21 cellular contexts compared by ENCODE assay signal in genomic region chr1:150474869-150475268, GRCh38. TPM values are rescaled to one million over a fixed set of nuclear protein-coding genes. Genes with fewer than 3 reads are reported as not detected.
"Had no signal": no experiment of that assay in that cellular context is flagged by ENCODE, and none has a peak within 500 bp of the region (broad histone marks: within the 10 kb centered on the region; RNA-seq: fewer than 3 reads in every experiment).

No MANE protein-coding gene starts in this region.

- FAIRE-seq: islet of Langerhans, small intestine had no signal

- H3K4me3 ChIP-seq: gastroesophageal sphincter, right atrium auricular region, testis had no signal

- H3K4me2 ChIP-seq: SK-N-SH had no signal

- ATAC-seq: effector memory CD8-positive, alpha-beta T cell; gastroesophageal sphincter; naive thymus-derived CD8-positive, alpha-beta T cell; T-cell had no signal

- DNase-seq: activated CD4-positive, alpha-beta T cell treated with anti-CD3 and anti-CD28 coated beads for 1 hour; activated CD4-positive, alpha-beta T cell treated with anti-CD3 and anti-CD28 coated beads, Interleukin-2, amount 50 U/mL, for 4 hours; activated naive CD4-positive, alpha-beta T cell treated with anti-CD3 and anti-CD28 coated beads, Interleukin-2, amount 50 U/mL, for 16 hours; activated T-cell treated with anti-CD3 and anti-CD28 coated beads, Interleukin-2, amount 50 U/mL, for 1 hour; amniotic stem cell; central memory CD4-positive, alpha-beta T cell; effector memory CD8-positive, alpha-beta T cell; naive thymus-derived CD8-positive, alpha-beta T cell; posterior cingulate gyrus; SK-N-SH; small intestine; stimulated activated CD4-positive, alpha-beta T cell treated with anti-CD3 and anti-CD28 coated beads, Interleukin-4, amount 100 ng/mL, for 4 hours; stimulated activated CD8-positive, alpha-beta memory T cell treated with anti-CD3 and anti-CD28 coated beads, Interleukin-4, amount 100 ng/mL, for 48 hours; T-cell; testis had no signal

- H3K27ac ChIP-seq: gastroesophageal sphincter, VCaP had no signal

- H3K9me2 ChIP-seq: SK-N-SH had no signal

- H3K9ac ChIP-seq: SK-N-SH had no signal

- H3K27me3 ChIP-seq: gastroesophageal sphincter, right atrium auricular region, testis had no signal

- H3K9me3 ChIP-seq: gastroesophageal sphincter, right atrium auricular region, SK-N-SH, testis had no signal

RNA-seq across cellular contexts. Expression of gene FALEC, which starts 40.7 kb away (rescaled TPM):
- total RNA-seq: epithelial cell of proximal tubule, gastroesophageal sphincter, right atrium auricular region, ureter had no signal
